In the genomic region with DNA sequence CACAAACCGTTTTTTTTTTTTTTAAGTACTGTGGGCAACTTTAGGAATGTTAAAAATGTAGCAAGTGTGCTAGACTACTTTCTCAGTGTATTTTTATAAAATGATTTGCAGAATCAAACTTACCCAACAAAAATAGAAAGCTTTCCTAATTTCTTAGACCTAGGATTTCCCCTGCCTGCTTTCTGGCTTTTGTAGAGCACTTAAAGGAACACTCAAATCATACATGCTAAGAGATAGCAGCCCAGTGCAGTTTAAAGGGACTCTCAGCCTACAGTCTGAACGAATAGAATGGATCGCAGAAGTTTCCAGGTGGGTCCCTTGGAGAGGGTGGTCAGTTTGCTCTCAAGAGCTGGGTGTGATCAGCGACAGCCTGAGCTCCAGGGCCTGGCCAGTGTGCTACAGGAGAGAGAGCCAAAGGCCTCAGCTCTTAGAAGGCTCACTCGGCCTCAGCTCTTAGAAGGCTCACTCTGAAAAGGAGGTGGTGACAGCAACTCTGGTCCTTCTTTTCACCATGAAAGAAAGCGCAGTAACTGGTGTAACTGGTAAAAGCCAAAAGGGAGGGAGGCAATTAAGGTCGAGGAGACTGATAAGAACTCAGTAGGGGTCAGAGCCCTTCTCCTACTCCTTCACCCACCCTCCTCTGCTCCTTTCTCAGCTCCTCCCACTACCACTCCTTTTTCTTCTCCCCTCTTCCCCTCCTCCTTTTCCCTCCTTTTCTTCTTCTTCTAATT, we compare ENCODE assay signal across 13 cellular contexts.
DNase-seq lines count a peak whose midpoint lies in the region; ATAC-seq and TF ChIP-seq lines count a peak whose summit lies in the region.
"Had no signal": no experiment of that assay in that cellular context is flagged by ENCODE, and none has a peak within 500 bp of the region (broad histone marks: within the 10 kb centered on the region; RNA-seq: fewer than 3 reads in every experiment).

No MANE protein-coding gene starts in this region.

- H3K36me3 ChIP-seq in Caco-2 (ENCODE audit: control insufficient read depth, insufficient read depth, low read length) = no peaks in the 10 kb centered on the region
- H3K36me3 ChIP-seq in BE2C = no peaks in the 10 kb centered on the region

- peaks cover 22% of the 10 kb centered on the region for H3K4me1 ChIP-seq in Caco-2
- H3K4me1 ChIP-seq in BE2C = no peaks in the 10 kb centered on the region

- H3K27me3 Mint-ChIP-seq in Caco-2 (ENCODE audit: insufficient read depth, unreplicated experiment) = no peaks in the 10 kb centered on the region
- H3K27me3 Mint-ChIP-seq in natural killer cell treated with Interleukin-12 subunit alpha and Interleukin-12 subunit beta and Interleukin-15 and Interleukin-18, amount 100 ng/mL, for 72 hours = no peaks in the 10 kb centered on the region

- H3K27me3 ChIP-seq in Caco-2 (replicated peaks; ENCODE audit: control insufficient read depth, insufficient read depth, low read length) (no peaks in the 10 kb centered on the region), BE2C (no peaks in the 10 kb centered on the region; the same call in 1 of the 2 replicates)

- TF ChIP-seq CTCF in Caco-2 (IDR thresholded peaks at IDR 0.05; ENCODE audit: insufficient read depth in 1 of 2, low read depth in 1 of 2, low read length in 1 of 2, severe bottlenecking in 1 of 2, unreplicated experiment in 1 of 2) (no peak), BE2C (IDR thresholded peaks at IDR 0.05; ENCODE audit: low read depth, low read length) (no peak)

- H3K36me3 Mint-ChIP-seq in Caco-2 (ENCODE audit: insufficient read depth, unreplicated experiment) = no peaks in the 10 kb centered on the region
- no peaks in the 10 kb centered on the region for H3K36me3 Mint-ChIP-seq in natural killer cell treated with Interleukin-12 subunit alpha and Interleukin-12 subunit beta and Interleukin-15 and Interleukin-18, amount 100 ng/mL, for 72 hours

- no TSS peak for BruUV-seq in Caco-2 (replicated peaks; lab: Mats Ljungman, UMichigan)

- H3K9me3 Mint-ChIP-seq in Caco-2 (ENCODE audit: unreplicated experiment) = no peaks in the 10 kb centered on the region
- H3K9me3 Mint-ChIP-seq in natural killer cell treated with Interleukin-12 subunit alpha and Interleukin-12 subunit beta and Interleukin-15 and Interleukin-18, amount 100 ng/mL, for 72 hours = no peaks in the 10 kb centered on the region
- H3K9me3 Mint-ChIP-seq: activated B cell treated with CpG ODN at 0.5 μM for 24 hours; activated T-cell treated with anti-CD3 and anti-CD28 coated beads, Interleukin-2, amount 50 U/mL, for 72 hours; CD8-positive, alpha-beta memory T cell had no signal

- CTCF ChIA-PET in Caco-2 (lab: Charles Lee) = interaction anchor here (0.7 to 1.4 kb wide), 3 partner anchors 12 to 249 kb away, joined by 4 to 8 read pairs (median 5); no protein-coding TSS in a partner anchor

- POLR2A ChIA-PET in Caco-2 (lab: Charles Lee) = interaction anchor here (0.6 kb wide), 1 partner anchor 15 kb away, joined by 3 read pairs; no protein-coding TSS in a partner anchor

- peak overlapping the region; percentile 16 for H3K4me3 Mint-ChIP-seq in Caco-2 (ENCODE audit: unreplicated experiment)
- H3K4me3 Mint-ChIP-seq in natural killer cell treated with Interleukin-12 subunit alpha and Interleukin-12 subunit beta and Interleukin-15 and Interleukin-18, amount 100 ng/mL, for 72 hours = peak overlapping the region; percentile 74
- H3K4me3 Mint-ChIP-seq: activated B cell treated with CpG ODN at 0.5 μM for 24 hours had no signal

- H3K4me3 ChIP-seq in Caco-2 (ENCODE audit: low read depth, low read length) (no peak overlapping the region), BE2C (ENCODE audit: low read depth, low read length) (no peak overlapping the region)

- H3K9me3 ChIP-seq in Caco-2 (no peaks in the 10 kb centered on the region), BE2C (no peaks in the 10 kb centered on the region)

- DNase-seq in Caco-2 = peak; percentile 48 to 53
- DNase-seq in LHCN-M2 (ENCODE audit: low read depth) = peak; percentile 38
- DNase-seq in fibroblast of gingiva (ENCODE audit: low read depth) = peak; percentile 52
- DNase-seq in natural killer cell treated with Interleukin-12 subunit alpha and Interleukin-12 subunit beta and Interleukin-15 and Interleukin-18, amount 100 ng/mL, for 72 hours (ENCODE audit: low spot score) = no peak
- DNase-seq in foreskin melanocyte = no peak
- DNase-seq in BE2C = no peak
- DNase-seq: activated B cell treated with CpG ODN at 0.5 μM for 24 hours; activated T-cell treated with anti-CD3 and anti-CD28 coated beads, Interleukin-2, amount 50 U/mL, for 72 hours; CD8-positive, alpha-beta memory T cell; cerebellar nuclear complex; NCI-H2171 treated with DMSO at 0.1 percent for 48 hours had no signal

- H3K4me1 Mint-ChIP-seq in Caco-2 (ENCODE audit: low read depth, unreplicated experiment) = peaks cover 23% of the 10 kb centered on the region
- H3K4me1 Mint-ChIP-seq in natural killer cell treated with Interleukin-12 subunit alpha and Interleukin-12 subunit beta and Interleukin-15 and Interleukin-18, amount 100 ng/mL, for 72 hours (ENCODE audit: low read depth in 2 of 2) = peaks cover 33 to 43% of the 10 kb centered on the region in 2 donors

- peak overlapping the region; percentile 91 for H3K27ac Mint-ChIP-seq in Caco-2 (ENCODE audit: unreplicated experiment)
- peak overlapping the region; percentile 52 to 90 for H3K27ac Mint-ChIP-seq in natural killer cell treated with Interleukin-12 subunit alpha and Interleukin-12 subunit beta and Interleukin-15 and Interleukin-18, amount 100 ng/mL, for 72 hours
- H3K27ac Mint-ChIP-seq: activated B cell treated with CpG ODN at 0.5 μM for 24 hours; activated T-cell treated with anti-CD3 and anti-CD28 coated beads, Interleukin-2, amount 50 U/mL, for 72 hours had no signal

- ATAC-seq in natural killer cell treated with Interleukin-12 subunit alpha and Interleukin-12 subunit beta and Interleukin-15 and Interleukin-18, amount 100 ng/mL, for 72 hours = no peak
- ATAC-seq in HG03135 (IDR thresholded peaks at IDR 0.05; ENCODE audit: unreplicated experiment) = no peak
- no peak for ATAC-seq in HG03520 (IDR thresholded peaks at IDR 0.05; ENCODE audit: unreplicated experiment)

- intact Hi-C loops in Caco-2 (cut with micrococcal nuclease; ENCODE audit: unreplicated experiment) = loop anchor here (5.0 kb wide), 1 partner anchor 47 kb away; no protein-coding TSS in a partner anchor

Comparison
In these comparisons a context has a peak if more than half of its experiments do, and no peak if none do; other contexts are left out.
1. DNase-seq: peak in Caco-2 (2 of 2), LHCN-M2 (single experiment) and fibroblast of gingiva (single experiment); none in natural killer cell treated with Interleukin-12 subunit alpha and Interleukin-12 subunit beta and Interleukin-15 and Interleukin-18, amount 100 ng/mL, for 72 hours (single experiment), foreskin melanocyte (single experiment) and BE2C (single experiment).